In genomic region chr12:28313631-28314030, GRCh38 we compare ENCODE assay signal across 2 cellular contexts.
TF ChIP-seq lines count a peak whose summit lies in the region.

No MANE protein-coding gene starts in this region.

TF ChIP-seq in SK-N-SH, 30 proteins besides CTCF, POLR2A, EP300 and RAD21 (continued from another document):
- TF ChIP-seq IRF3 (IDR thresholded peaks at IDR 0.05; ENCODE audit: low read depth, low read length), result no peak

TF ChIP-seq in SK-N-SH treated with all-trans-retinoic acid at 6 μM for 48 hours, 23 proteins besides CTCF, POLR2A, EP300 and RAD21 (continued from another document):
- TF ChIP-seq TSHZ2 (CRISPR knock-in tag; IDR thresholded peaks at IDR 0.05), result no peak
- TF ChIP-seq ZNF70 (CRISPR knock-in tag; IDR thresholded peaks at IDR 0.05), result no peak
- no peak for TF ChIP-seq ZFP30 (CRISPR knock-in tag; IDR thresholded peaks at IDR 0.05)
- no peak for TF ChIP-seq PATZ1 (CRISPR knock-in tag; IDR thresholded peaks at IDR 0.05; ENCODE audit: borderline replicate concordance)
- no peak for TF ChIP-seq CSDC2 (CRISPR knock-in tag; IDR thresholded peaks at IDR 0.05)
- no peak for TF ChIP-seq PPARA (CRISPR knock-in tag; IDR thresholded peaks at IDR 0.05; ENCODE audit: borderline replicate concordance)
- no peak for TF ChIP-seq RARB (CRISPR knock-in tag; IDR thresholded peaks at IDR 0.05)
TF ChIP-seq in SK-N-SH treated with all-trans-retinoic acid at 6 μM for 48 hours: peak in this region for 0.
